ENCODE assay signal across 17 cellular contexts in the genomic region with DNA sequence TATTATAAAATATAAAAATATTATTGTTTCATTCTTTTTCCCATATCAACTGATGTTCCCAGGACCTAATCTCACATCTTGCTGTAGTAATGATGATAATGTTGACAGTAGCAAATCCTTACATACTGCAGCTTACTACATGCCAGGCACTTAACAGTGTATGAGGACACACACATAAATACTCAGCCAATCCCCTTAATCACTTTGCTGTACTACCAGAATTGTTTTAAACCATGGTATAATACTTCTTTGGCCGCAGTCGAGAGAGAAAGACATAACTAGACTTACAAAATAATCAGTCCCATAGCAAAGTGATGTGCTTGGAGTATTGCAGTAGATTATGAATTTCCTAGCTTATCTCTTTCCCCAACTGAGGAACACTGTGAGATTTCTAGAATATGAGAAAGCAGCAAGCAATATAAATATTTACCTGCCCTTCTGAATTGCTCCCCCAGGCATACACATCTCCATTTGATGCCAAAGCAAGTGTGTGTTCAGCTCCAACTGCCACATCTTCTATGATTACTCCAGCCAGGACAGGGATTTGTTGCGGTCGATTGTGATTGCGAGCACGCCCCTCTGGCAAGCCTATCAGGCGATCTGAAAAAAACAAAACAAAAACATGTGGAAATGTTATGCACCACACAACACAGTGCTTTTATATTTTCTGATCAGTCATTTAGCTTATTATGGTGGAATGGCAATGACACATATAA. TPM values are rescaled to one million over a fixed set of nuclear protein-coding genes. Genes with fewer than 3 reads are reported as not detected.
DNase-seq lines count a peak whose midpoint lies in the region; ATAC-seq and TF ChIP-seq lines count a peak whose summit lies in the region.
"Had no signal": no experiment of that assay in that cellular context is flagged by ENCODE, and none has a peak within 500 bp of the region (broad histone marks: within the 10 kb centered on the region; RNA-seq: fewer than 3 reads in every experiment).

No MANE protein-coding gene starts in this region.

- no peak overlapping the region for H3K14ac ChIP-seq in mesenchymal stem cell (ENCODE audit: low read length in 2 of 2)

- H3K4me1 Mint-ChIP-seq in CD4-positive, alpha-beta T cell (ENCODE audit: low read depth), result no peaks in the 10 kb centered on the region

- no peak for ATAC-seq in activated naive CD4-positive, alpha-beta T cell treated with anti-CD3 and anti-CD28 coated beads, Interleukin-2, amount 50 U/mL, for 72 hours
- ATAC-seq in CD4-positive, alpha-beta T cell (ENCODE audit: poor library complexity), result no peak
- ATAC-seq in HG03354 (IDR thresholded peaks at IDR 0.05; ENCODE audit: poor library complexity, severe bottlenecking, unreplicated experiment), result no peak
- no peak for ATAC-seq in left lobe of liver
- ATAC-seq: HepG2, Right ventricle myocardium inferior had no signal

- intact Hi-C loops in CD4-positive, alpha-beta T cell (cut with DNase I, micrococcal nuclease), result no loop called here

- peaks cover 23 to 76% of the 10 kb centered on the region in 2 experiments for H3K36me3 ChIP-seq in mesenchymal stem cell (ENCODE audit: control insufficient read depth in 1 of 2, insufficient read depth in 2 of 2, low read depth in 1 of 2, low read length in 2 of 2)

- no peak overlapping the region for H3K4me3 ChIP-seq in mesenchymal stem cell (ENCODE audit: insufficient read depth in 1 of 2, low read depth in 1 of 2, low read length in 2 of 2)

- H3K27me3 ChIP-seq in mesenchymal stem cell (ENCODE audit: control insufficient read depth in 1 of 2, insufficient read depth in 1 of 2, low read length in 2 of 2), result no peaks in the 10 kb centered on the region
- no peaks in the 10 kb centered on the region for H3K27me3 ChIP-seq in CD4-positive, alpha-beta T cell (ENCODE audit: control insufficient read depth, insufficient read depth, low read length)

- peak overlapping the region; percentile 36 for H3K9ac ChIP-seq in mesenchymal stem cell (ENCODE audit: low read length)
- H3K9ac ChIP-seq: KMS-11 had no signal

- no peak for TF ChIP-seq CTCF in CD4-positive, alpha-beta T cell (IDR thresholded peaks at IDR 0.05)

- H2BK15ac ChIP-seq in mesenchymal stem cell (ENCODE audit: low read depth, poor library complexity, severe bottlenecking), result no peak overlapping the region

- H4K91ac ChIP-seq in mesenchymal stem cell (ENCODE audit: low read length), result no peak overlapping the region

- H3K23ac ChIP-seq in mesenchymal stem cell (ENCODE audit: low read length in 2 of 2), result no peak overlapping the region

- no peaks in the 10 kb centered on the region for H3K4me1 ChIP-seq in mesenchymal stem cell (ENCODE audit: control insufficient read depth, insufficient read depth, low read depth, low read length)

- CTCF ChIA-PET in CD4-positive, alpha-beta T cell (lab: Charles Lee), result interaction anchor here (1.3 to 1.6 kb wide), 3 partner anchors 10 to 315 kb away, joined by 3 to 4 read pairs (median 3); no protein-coding TSS in a partner anchor

- no peak for DNase-seq in activated naive CD4-positive, alpha-beta T cell treated with anti-CD3 and anti-CD28 coated beads, Interleukin-2, amount 50 U/mL, for 72 hours (ENCODE audit: low spot score in 2 of 2)
- no peak for DNase-seq in activated naive CD4-positive, alpha-beta T cell (lab: John Stamatoyannopoulos, UW)
- DNase-seq in mesenchymal stem cell (peak; percentile 22), left lobe of liver (ENCODE audit: low spot score) (no peak)
- no peak for DNase-seq in CD4-positive, alpha-beta T cell
- DNase-seq: COR-L47, NCI-H146, NCI-H2081, NCI-H510A treated with DMSO at 0.1 percent for 48 hours had no signal

- no peaks in the 10 kb centered on the region for H3K9me3 ChIP-seq in mesenchymal stem cell (ENCODE audit: control insufficient read depth, low read length)
- no peaks in the 10 kb centered on the region for H3K9me3 ChIP-seq in CD4-positive, alpha-beta T cell (ENCODE audit: control insufficient read depth, low read length)

- H2AK5ac ChIP-seq in mesenchymal stem cell (ENCODE audit: low read length, severe bottlenecking), result no peak overlapping the region

- no peak overlapping the region for H3K4me2 ChIP-seq in mesenchymal stem cell (ENCODE audit: low read length, poor library complexity, severe bottlenecking)
- H3K4me2 ChIP-seq: KMS-11 had no signal

- no peak overlapping the region for H2BK120ac ChIP-seq in mesenchymal stem cell (ENCODE audit: low read depth, low read length)

- no peaks in the 10 kb centered on the region for H3K27me3 Mint-ChIP-seq in CD4-positive, alpha-beta T cell

- no peak overlapping the region for H4K8ac ChIP-seq in mesenchymal stem cell (ENCODE audit: low read length)

- H3K4ac ChIP-seq in mesenchymal stem cell (ENCODE audit: low read depth in 1 of 2, low read length in 2 of 2), result no peak overlapping the region

- WGBS in mesenchymal stem cell, result 97% methylated on average over 4 of the region's 7 CpGs

- H3K27ac Mint-ChIP-seq in activated naive CD4-positive, alpha-beta T cell treated with anti-CD3 and anti-CD28 coated beads, Interleukin-2, amount 50 U/mL, for 72 hours, result peak overlapping the region; percentile 1 to 25
- H3K27ac Mint-ChIP-seq in CD4-positive, alpha-beta T cell, result no peak overlapping the region

- no peak overlapping the region for H2BK5ac ChIP-seq in mesenchymal stem cell (ENCODE audit: low read depth, low read length, poor library complexity, severe bottlenecking)

- H3K79me1 ChIP-seq in mesenchymal stem cell (replicated peaks; ENCODE audit: low read length, poor library complexity, severe bottlenecking), result no peaks in the 10 kb centered on the region

- POLR2A ChIA-PET in CD4-positive, alpha-beta T cell (lab: Charles Lee), result no interaction called here

- peaks cover 0 to 17% of the 10 kb centered on the region in 2 donors for H3K36me3 Mint-ChIP-seq in activated naive CD4-positive, alpha-beta T cell treated with anti-CD3 and anti-CD28 coated beads, Interleukin-2, amount 50 U/mL, for 72 hours
- H3K36me3 Mint-ChIP-seq in CD4-positive, alpha-beta T cell (ENCODE audit: low read depth), result peaks cover 96% of the 10 kb centered on the region

- no peak overlapping the region for H3K18ac ChIP-seq in mesenchymal stem cell (ENCODE audit: low read depth in 1 of 2, low read length in 2 of 2)

- H3K27ac ChIP-seq in cingulate gyrus (ENCODE audit: low read depth, low read length), result peak overlapping the region; percentile 82
- no peak overlapping the region for H3K27ac ChIP-seq in mesenchymal stem cell (ENCODE audit: low read length, poor library complexity, severe bottlenecking)
- H3K27ac ChIP-seq in CD4-positive, alpha-beta T cell (ENCODE audit: low read depth, low read length), result no peak overlapping the region
- H3K27ac ChIP-seq: C4-2B, KMS-11 had no signal

- no peak overlapping the region for H2AFZ ChIP-seq in mesenchymal stem cell (ENCODE audit: low read depth, low read length)

- H3K4me3 Mint-ChIP-seq in CD4-positive, alpha-beta T cell, result no peak overlapping the region

- no peaks in the 10 kb centered on the region for H3K9me3 Mint-ChIP-seq in activated naive CD4-positive, alpha-beta T cell treated with anti-CD3 and anti-CD28 coated beads, Interleukin-2, amount 50 U/mL, for 72 hours
- H3K9me3 Mint-ChIP-seq in CD4-positive, alpha-beta T cell, result no peaks in the 10 kb centered on the region

- H2BK12ac ChIP-seq in mesenchymal stem cell (ENCODE audit: low read length in 2 of 2), result no peak overlapping the region

RNA-seq across cellular contexts. Expression of a gene that starts 33.0 kb away (rescaled TPM):
- total RNA-seq in activated naive CD4-positive, alpha-beta T cell treated with anti-CD3 and anti-CD28 coated beads, Interleukin-2, amount 50 U/mL, for 72 hours, result under 1 TPM; 0.30 to 0.80 TPM
- polyA plus RNA-seq in mesenchymal stem cell (2013, experiment 1 of 2), result 0.11 TPM
- 0.10 TPM for polyA plus RNA-seq in mesenchymal stem cell (2013, experiment 2 of 2)
- 1 to 10 TPM in 1 of 2 experiments, under 1 TPM in 1; 0.66 to 1.6 TPM for total RNA-seq in CD4-positive, alpha-beta T cell
- 0.53 TPM for total RNA-seq in left lobe of liver
- total RNA-seq: H4, M059J had no signal
